In genomic region chr6:14118444-14118843, GRCh38 we compare ENCODE assay signal across 8 cellular contexts. TPM values are rescaled to one million over a fixed set of nuclear protein-coding genes. Genes with fewer than 3 reads are reported as not detected.
A peak's percentile ranks its signal among the peaks of the same experiment; 100 is the strongest.
DNase-seq lines count a peak whose midpoint lies in the region; ATAC-seq and TF ChIP-seq lines count a peak whose summit lies in the region.

No MANE protein-coding gene starts in this region.

- H3K27me3 ChIP-seq in WERI-Rb-1 (ENCODE audit: insufficient read depth, low read depth, severe bottlenecking) (no peaks in the 10 kb centered on the region), iPS-18a (ENCODE audit: control insufficient read depth, insufficient read depth, low read length) (peaks cover 24% of the 10 kb centered on the region), subcutaneous abdominal adipose tissue (ENCODE audit: control insufficient read depth in 5 of 5, insufficient read depth in 4 of 5, low read length in 5 of 5) (no peaks in the 10 kb centered on the region)

- H3K9me3 ChIP-seq in WERI-Rb-1 (ENCODE audit: severe bottlenecking) = no peaks in the 10 kb centered on the region
- no peaks in the 10 kb centered on the region for H3K9me3 ChIP-seq in iPS-18a (ENCODE audit: control insufficient read depth, low read depth, low read length)
- no peaks in the 10 kb centered on the region for H3K9me3 ChIP-seq in subcutaneous abdominal adipose tissue (ENCODE audit: control insufficient read depth in 5 of 5, low read length in 5 of 5)

- peak overlapping the region; percentile 87 for H3K27ac Mint-ChIP-seq in activated CD8-positive, alpha-beta memory T cell treated with anti-CD3 and anti-CD28 coated beads, Interleukin-2, amount 10 ng/mL, durations not matched to agents 7 days and 5 days

- no peaks in the 10 kb centered on the region for H3K9me3 Mint-ChIP-seq in activated CD8-positive, alpha-beta memory T cell treated with anti-CD3 and anti-CD28 coated beads, Interleukin-2, amount 10 ng/mL, durations not matched to agents 7 days and 5 days (ENCODE audit: low read depth)

- no peak for DNase-seq in activated CD8-positive, alpha-beta memory T cell treated with anti-CD3 and anti-CD28 coated beads, Interleukin-2, amount 10 ng/mL, durations not matched to agents 7 days and 5 days
- no peak for DNase-seq in activated CD8-positive, alpha-beta memory T cell treated with anti-CD3 and anti-CD28 coated beads, Interleukin-2, amount 50 U/mL, for 48 hours
- DNase-seq in WERI-Rb-1 = no peak
- DNase-seq in medulla oblongata (ENCODE audit: extremely low spot score) = no peak
- DNase-seq in RPMI8226 = no peak

- H3K27me3 Mint-ChIP-seq in activated CD8-positive, alpha-beta memory T cell treated with anti-CD3 and anti-CD28 coated beads, Interleukin-2, amount 10 ng/mL, durations not matched to agents 7 days and 5 days = peaks cover 16% of the 10 kb centered on the region

- H3K36me3 ChIP-seq in WERI-Rb-1 (peaks cover 5% of the 10 kb centered on the region; the same call in 1 of the 2 replicates), iPS-18a (ENCODE audit: control insufficient read depth, low read depth, low read length) (no peaks in the 10 kb centered on the region), subcutaneous abdominal adipose tissue (ENCODE audit: control insufficient read depth in 5 of 5, insufficient read depth in 5 of 5, low read length in 5 of 5) (no peaks in the 10 kb centered on the region)

- peaks cover 19% of the 10 kb centered on the region for H3K36me3 Mint-ChIP-seq in activated CD8-positive, alpha-beta memory T cell treated with anti-CD3 and anti-CD28 coated beads, Interleukin-2, amount 10 ng/mL, durations not matched to agents 7 days and 5 days

- CTCF ChIA-PET in activated CD8-positive, alpha-beta memory T cell treated with anti-CD3 and anti-CD28 coated beads, Interleukin-2, amount 10 ng/mL, durations not matched to agents 7 days and 5 days (lab: Charles Lee) = interaction anchor here (1.0 to 1.4 kb wide), 4 partner anchors 9 to 323 kb away, joined by 3 to 5 read pairs (median 4); no protein-coding TSS in a partner anchor

- H3K4me1 Mint-ChIP-seq in activated CD8-positive, alpha-beta memory T cell treated with anti-CD3 and anti-CD28 coated beads, Interleukin-2, amount 10 ng/mL, durations not matched to agents 7 days and 5 days = peaks cover 33% of the 10 kb centered on the region

- H3K4me1 ChIP-seq in iPS-18a (ENCODE audit: control insufficient read depth, low read depth, low read length) (no peaks in the 10 kb centered on the region), subcutaneous abdominal adipose tissue (ENCODE audit: control insufficient read depth in 5 of 5, insufficient read depth in 5 of 5, low read length in 5 of 5) (peaks cover 2 to 31% (median 29%) of the 10 kb centered on the region in 5 donors)

- no peak overlapping the region for H3K9ac ChIP-seq in iPS-18a (ENCODE audit: low read length)
- H3K9ac ChIP-seq in subcutaneous abdominal adipose tissue (ENCODE audit: low read length in 5 of 5) = peak overlapping the region in 4 of 5 donors; percentile 10 to 88 (median 69)

- TF ChIP-seq CTCF in WERI-Rb-1 (IDR thresholded peaks at IDR 0.05; ENCODE audit: low read depth, low read length) = no peak

- peak overlapping the region; percentile 94 for H3K4me3 ChIP-seq in WERI-Rb-1 (ENCODE audit: low read depth, low read length)
- H3K4me3 ChIP-seq in iPS-18a (ENCODE audit: low read length) = peak overlapping the region; percentile 79
- peak overlapping the region; percentile 71 to 88 (median 80) for H3K4me3 ChIP-seq in subcutaneous abdominal adipose tissue (ENCODE audit: low read depth in 1 of 5, low read length in 5 of 5)

- ATAC-seq in activated CD8-positive, alpha-beta memory T cell treated with anti-CD3 and anti-CD28 coated beads, Interleukin-2, amount 10 ng/mL, durations not matched to agents 7 days and 5 days = no peak
- ATAC-seq in HG03025 (IDR thresholded peaks at IDR 0.05; ENCODE audit: low FRiP score, unreplicated experiment) = no peak

- peak overlapping the region; percentile 84 for H3K4me3 Mint-ChIP-seq in activated CD8-positive, alpha-beta memory T cell treated with anti-CD3 and anti-CD28 coated beads, Interleukin-2, amount 10 ng/mL, durations not matched to agents 7 days and 5 days

- H3K27ac ChIP-seq in WERI-Rb-1 (no peak overlapping the region), iPS-18a (ENCODE audit: low read length) (no peak overlapping the region), subcutaneous abdominal adipose tissue (ENCODE audit: low read depth, low read length) (no peak overlapping the region)

RNA-seq across cellular contexts. Expression of gene CD83, which starts 0.9 kb away (rescaled TPM):
- total RNA-seq in activated CD8-positive, alpha-beta memory T cell treated with anti-CD3 and anti-CD28 coated beads, Interleukin-2, amount 10 ng/mL, durations not matched to agents 7 days and 5 days = 10 to 100 TPM in 1 of 2 experiments, 1 to 10 TPM in 1; 6.0 to 29.6 TPM
